10 cellular contexts compared by ENCODE assay signal in genomic region chr3:46407976-46408375, GRCh38. TPM values are rescaled to one million over a fixed set of nuclear protein-coding genes. Genes with fewer than 3 reads are reported as not detected.
A peak's percentile ranks its signal among the peaks of the same experiment; 100 is the strongest.
DNase-seq lines count a peak whose midpoint lies in the region; FAIRE-seq and TF ChIP-seq lines count a peak whose summit lies in the region.
"Had no signal": no experiment of that assay in that cellular context is flagged by ENCODE, and none has a peak within 500 bp of the region (broad histone marks: within the 10 kb centered on the region; RNA-seq: fewer than 3 reads in every experiment).

No MANE protein-coding gene starts in this region.

- H3K9ac ChIP-seq in colonic mucosa (ENCODE audit: low read depth in 2 of 2, low read length in 2 of 2) = peak overlapping the region in 1 of 2 donors; percentile 82

- no peaks in the 10 kb centered on the region for H3K27me3 Mint-ChIP-seq in MCF 10A (ENCODE audit: insufficient read depth, unreplicated experiment)

- no peak for TF ChIP-seq CTCF in breast epithelium (IDR thresholded peaks at IDR 0.05)
- TF ChIP-seq CTCF in MCF 10A (IDR thresholded peaks at IDR 0.05; ENCODE audit: unreplicated experiment) = no peak
- TF ChIP-seq CTCF in colonic mucosa (IDR thresholded peaks at IDR 0.05) = no peak
- TF ChIP-seq CTCF in vagina (IDR thresholded peaks at IDR 0.05) = no peak

- POLR2A ChIA-PET in MCF 10A (lab: Yijun Ruan, JAX) = no interaction called here

- H3K4me3 ChIP-seq in breast epithelium = peak overlapping the region; percentile 4 to 50 (median 22)
- peak overlapping the region; percentile 30 for H3K4me3 ChIP-seq in colonic mucosa
- H3K4me3 ChIP-seq in vagina = peak overlapping the region in 1 of 2 donors; percentile 22

- no peak for FAIRE-seq in urothelium cell line (lab: Jason Lieb, UNC)

- H3K27ac Mint-ChIP-seq in MCF 10A (ENCODE audit: low read depth, unreplicated experiment) = no peak overlapping the region

- no peaks in the 10 kb centered on the region for H3K4me1 Mint-ChIP-seq in MCF 10A (ENCODE audit: insufficient read depth, unreplicated experiment)

- H3K36me3 ChIP-seq in breast epithelium (no peaks in the 10 kb centered on the region), colonic mucosa (no peaks in the 10 kb centered on the region), vagina (no peaks in the 10 kb centered on the region)

- BruUV-seq in MCF 10A (replicated peaks; lab: Mats Ljungman, UMichigan) = no TSS peak

- H3K9me3 Mint-ChIP-seq in MCF 10A (ENCODE audit: unreplicated experiment) = no peaks in the 10 kb centered on the region

- no peaks in the 10 kb centered on the region for H3K36me3 Mint-ChIP-seq in MCF 10A (ENCODE audit: insufficient read depth, unreplicated experiment)

- H3K27me3 ChIP-seq in breast epithelium = peaks cover 0 to 7% of the 10 kb centered on the region in 2 donors
- H3K27me3 ChIP-seq in colonic mucosa = no peaks in the 10 kb centered on the region
- no peaks in the 10 kb centered on the region for H3K27me3 ChIP-seq in vagina

- H3K4me1 ChIP-seq in breast epithelium = no peaks in the 10 kb centered on the region
- peaks cover 3% of the 10 kb centered on the region for H3K4me1 ChIP-seq in colonic mucosa
- peaks cover 41% of the 10 kb centered on the region for H3K4me1 ChIP-seq in vagina

- H3K4me3 Mint-ChIP-seq in MCF 10A (ENCODE audit: unreplicated experiment) = no peak overlapping the region

- H3K9me3 ChIP-seq in breast epithelium = no peaks in the 10 kb centered on the region
- no peaks in the 10 kb centered on the region for H3K9me3 ChIP-seq in colonic mucosa
- no peaks in the 10 kb centered on the region for H3K9me3 ChIP-seq in vagina

- intact Hi-C loops in breast epithelium (cut with DNase I; ENCODE audit: low total_unique reads) = loop anchor here (1.0 kb wide), 1 partner anchor 31 kb away; no protein-coding TSS in a partner anchor
- intact Hi-C loops in MCF 10A (cut with micrococcal nuclease) = no loop called here
- intact Hi-C loops in colonic mucosa (cut with DNase I) = no loop called here
- intact Hi-C loops in vagina (cut with DNase I) = no loop called here

- peak overlapping the region in 1 of 2 donors; percentile 44 for H3K27ac ChIP-seq in breast epithelium
- peak overlapping the region; percentile 88 for H3K27ac ChIP-seq in colonic mucosa
- peak overlapping the region; percentile 83 for H3K27ac ChIP-seq in vagina

- CTCF ChIA-PET in MCF 10A (lab: Yijun Ruan, JAX) = interaction anchor here (0.5 to 2.5 kb wide), 3 partner anchors 13 to 76 kb away, joined by 3 to 6 read pairs (median 4); no protein-coding TSS in a partner anchor

- no peak for DNase-seq in breast epithelium (ENCODE audit: low spot score in 2 of 2)
- DNase-seq in MCF 10A (ENCODE audit: unreplicated experiment) = no peak
- no peak for DNase-seq in colonic mucosa
- peak; percentile 93 for DNase-seq in myocyte (ENCODE audit: low read depth)
- no peak for DNase-seq in vagina (ENCODE audit: extremely low spot score in 2 of 2)
- DNase-seq in D341Med (ENCODE audit: low spot score) = no peak
- no peak for DNase-seq in AG08396 (ENCODE audit: low spot score)
- DNase-seq in urothelium cell line (ENCODE audit: low spot score) = no peak
- DNase-seq: NCI-H446 had no signal

- TF ChIP-seq POLR2A in breast epithelium (IDR thresholded peaks at IDR 0.05) (no peak), vagina (IDR thresholded peaks at IDR 0.05) (no peak)

RNA-seq across cellular contexts. Expression of gene CCRL2, which starts 0.9 kb away (rescaled TPM):
- total RNA-seq in breast epithelium (1 to 10 TPM; 3.8 to 9.2 (median 4.1) TPM), MCF 10A (2022) (not detected in 2 replicates), colonic mucosa (10 to 100 TPM; 10.9 to 17.6 TPM), myocyte (0.78 and 2.1 TPM in 2 replicates), vagina (not detected)
- polyA plus RNA-seq in myocyte (2012) = 0.87 TPM

RNA-seq across cellular contexts. Expression of gene CCR5, which starts 37.2 kb away (rescaled TPM):
- under 1 TPM; 0.73 to 0.98 (median 0.96) TPM for total RNA-seq in breast epithelium
- total RNA-seq in MCF 10A (2022) = not detected in 2 replicates
- total RNA-seq in colonic mucosa = 1 to 10 TPM in 1 of 2 donors, under 1 TPM in 1; 0.57 to 1.9 TPM
- not detected in 2 replicates for total RNA-seq in myocyte
- 0.08 TPM for polyA plus RNA-seq in myocyte (2012)
- 3.9 TPM for total RNA-seq in vagina

RNA-seq across cellular contexts. Expression of gene CCR2, which starts 54.1 kb away (rescaled TPM):
- total RNA-seq in breast epithelium (1 to 10 TPM; 1.3 to 2.2 (median 2.0) TPM), MCF 10A (2022) (not detected in 2 replicates), colonic mucosa (1 to 10 TPM; 1.5 to 3.0 TPM), myocyte (not detected in 2 replicates), vagina (1.2 TPM)
- 0.09 TPM for polyA plus RNA-seq in myocyte (2012)

RNA-seq across cellular contexts. Expression of gene LTF, which starts 56.7 kb away (rescaled TPM):
- total RNA-seq in breast epithelium (100 to 1,000 TPM in 2 of 3 donors, 10 to 100 TPM in 1; 78.7 to 282 (median 190) TPM), MCF 10A (2022) (not detected in 2 replicates), colonic mucosa (1 to 10 TPM; 1.0 to 1.6 TPM), myocyte (2.2 and 5.6 TPM in 2 replicates), vagina (not detected)
- 0.21 TPM for polyA plus RNA-seq in myocyte (2012)
- total RNA-seq: T-helper 2 cell treated with Interferon-gamma antibody and Interleukin-4, amounts not matched to agents 100 ng/mL and 5 ng/mL, for 36 hours had no signal
